ENCODE assay signal across 8 cellular contexts in the genomic region with DNA sequence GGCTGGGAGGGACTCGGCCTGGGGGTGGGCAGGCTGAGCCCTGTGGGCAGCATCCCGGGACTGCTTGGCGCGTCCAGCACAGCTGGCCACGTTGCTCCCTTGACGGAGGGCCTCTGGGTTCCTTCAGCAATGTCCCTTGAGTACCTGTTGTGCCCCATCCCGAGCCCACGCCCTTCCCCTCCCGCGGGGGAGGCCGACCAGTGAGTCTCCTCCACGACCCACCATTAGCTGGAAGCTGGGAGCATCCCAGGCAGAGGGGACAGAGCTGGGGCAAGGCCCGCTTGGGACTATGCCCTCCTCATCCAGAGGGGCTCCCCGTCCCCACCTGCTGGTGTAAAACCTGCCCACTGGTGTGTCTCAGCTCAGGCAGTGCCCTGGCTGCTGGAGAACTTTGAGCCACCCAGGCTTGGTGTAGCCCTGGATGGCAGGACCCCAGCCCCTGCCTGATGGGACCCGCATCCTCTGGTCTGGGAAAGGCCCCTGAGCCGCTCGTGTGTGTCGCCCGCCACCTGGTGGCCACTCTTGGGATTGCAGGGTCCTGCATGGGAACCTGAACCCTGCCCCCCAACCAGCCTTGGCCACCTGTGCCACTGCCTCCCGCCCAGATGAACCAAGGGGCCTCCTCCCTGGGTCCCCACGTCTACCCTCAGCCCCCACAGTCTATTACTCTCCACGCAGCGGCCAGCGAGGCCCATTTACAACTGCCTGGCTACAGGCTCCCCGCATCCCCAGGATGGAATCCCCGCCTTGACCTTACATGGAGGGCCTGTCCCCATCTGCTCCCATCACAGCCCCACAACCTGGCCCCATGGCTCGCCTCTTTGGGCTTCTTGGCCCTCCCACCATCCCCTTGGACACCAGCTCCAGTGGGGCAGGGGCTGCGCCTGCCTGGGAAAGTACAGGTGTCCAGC. TPM values are rescaled to one million over a fixed set of nuclear protein-coding genes. Genes with fewer than 3 reads are reported as not detected.
DNase-seq lines count a peak whose midpoint lies in the region; ATAC-seq and TF ChIP-seq lines count a peak whose summit lies in the region.

No MANE protein-coding gene starts in this region.

- DNase-seq in AG20443 (ENCODE audit: low spot score), result peak; percentile 87
- DNase-seq in H7, result peak; percentile 98
- peak; percentile 35 for DNase-seq in Panc1 (ENCODE audit: low read depth, low spot score)
- DNase-seq in activated T-helper 1 cell treated with anti-CD3 and anti-CD28 coated beads, Interleukin-12 subunit alpha, Interleukin-12 subunit beta, Interleukin-2, Interleukin-4 antibody, amounts not matched to agents 30 ng/mL and 10 ng/mL and 1 ng/mL, durations not matched to agents 14 hours and 24 hours and 36 hours (ENCODE audit: low spot score), result peak; percentile 63
- peak; percentile 30 for DNase-seq in fibroblast of peridontal ligament (ENCODE audit: extremely low read depth)
- peak in 1 of 2 donors; percentile 81 for DNase-seq in suprapubic skin (ENCODE audit: low spot score in 2 of 2)

- POLR2A ChIA-PET in Panc1 (lab: Charles Lee), result no interaction called here

- intact Hi-C loops in Panc1 (cut with micrococcal nuclease; ENCODE audit: unreplicated experiment), result loop anchor here (5.0 kb wide), 1 partner anchor 38 kb away; no protein-coding TSS in a partner anchor
- intact Hi-C loops in activated T-helper 1 cell treated with anti-CD3 and anti-CD28 coated beads, Interleukin-12 subunit alpha, Interleukin-12 subunit beta, Interleukin-2, Interleukin-4 antibody, amounts not matched to agents 30 ng/mL and 10 ng/mL and 1 ng/mL, durations not matched to agents 14 hours and 24 hours and 36 hours (cut with micrococcal nuclease), result loop anchor here (1.0 kb wide), 1 partner anchor 38 kb away; no protein-coding TSS in a partner anchor

- no peak overlapping the region for H3K27ac Mint-ChIP-seq in activated T-helper 1 cell treated with anti-CD3 and anti-CD28 coated beads, Interleukin-12 subunit alpha, Interleukin-12 subunit beta, Interleukin-2, Interleukin-4 antibody, amounts not matched to agents 30 ng/mL and 10 ng/mL and 1 ng/mL, durations not matched to agents 14 hours and 24 hours and 36 hours

- no peaks in the 10 kb centered on the region for H3K4me1 Mint-ChIP-seq in activated T-helper 1 cell treated with anti-CD3 and anti-CD28 coated beads, Interleukin-12 subunit alpha, Interleukin-12 subunit beta, Interleukin-2, Interleukin-4 antibody, amounts not matched to agents 30 ng/mL and 10 ng/mL and 1 ng/mL, durations not matched to agents 14 hours and 24 hours and 36 hours (ENCODE audit: low read depth)

- no peaks in the 10 kb centered on the region for H3K36me3 Mint-ChIP-seq in activated T-helper 1 cell treated with anti-CD3 and anti-CD28 coated beads, Interleukin-12 subunit alpha, Interleukin-12 subunit beta, Interleukin-2, Interleukin-4 antibody, amounts not matched to agents 30 ng/mL and 10 ng/mL and 1 ng/mL, durations not matched to agents 14 hours and 24 hours and 36 hours (ENCODE audit: low read depth)

- TF ChIP-seq EP300 in suprapubic skin (IDR thresholded peaks at IDR 0.05), result no peak

- H3K27ac ChIP-seq in Panc1 (ENCODE audit: low read length) (no peak overlapping the region), neutrophil (no peak overlapping the region), suprapubic skin (no peak overlapping the region)

- peak; percentile 80 for ATAC-seq in Panc1
- no peak for ATAC-seq in HG02571 (IDR thresholded peaks at IDR 0.05; ENCODE audit: unreplicated experiment)

- H3K4me1 ChIP-seq in Panc1 (ENCODE audit: control insufficient read depth, insufficient read depth, low read length) (no peaks in the 10 kb centered on the region), neutrophil (ENCODE audit: control insufficient read depth in 1 of 2, insufficient read depth in 1 of 2, low read depth in 1 of 2, low read length in 1 of 2) (peaks cover 0 to 1% of the 10 kb centered on the region in 2 experiments), suprapubic skin (no peaks in the 10 kb centered on the region)

- no peak for TF ChIP-seq POLR2A in suprapubic skin (IDR thresholded peaks at IDR 0.05)

- CTCF ChIA-PET in Panc1 (lab: Charles Lee), result interaction anchor here (0.6 to 0.9 kb wide), 3 partner anchors 23 to 445 kb away, joined by 3 to 8 read pairs (median 4); no protein-coding TSS in a partner anchor

- no TSS peak for BruUV-seq in Panc1 (replicated peaks; lab: Mats Ljungman, UMichigan)

- no peaks in the 10 kb centered on the region for H3K27me3 ChIP-seq in H7 (ENCODE audit: control insufficient read depth, insufficient read depth, low read length)
- no peaks in the 10 kb centered on the region for H3K27me3 ChIP-seq in Panc1 (ENCODE audit: control insufficient read depth, insufficient read depth, low read length)
- no peaks in the 10 kb centered on the region for H3K27me3 ChIP-seq in neutrophil
- no peaks in the 10 kb centered on the region for H3K27me3 ChIP-seq in suprapubic skin

- WGBS in suprapubic skin, result 41% methylated on average over 9 of the region's 28 CpGs

- no peaks in the 10 kb centered on the region for H3K9me3 ChIP-seq in Panc1 (ENCODE audit: control insufficient read depth, insufficient read depth, low read depth, low read length)
- H3K9me3 ChIP-seq in neutrophil, result no peaks in the 10 kb centered on the region
- H3K9me3 ChIP-seq in suprapubic skin, result no peaks in the 10 kb centered on the region

- H3K36me3 ChIP-seq in H7 (replicated peaks; ENCODE audit: control insufficient read depth, insufficient read depth, low read length) (no peaks in the 10 kb centered on the region), Panc1 (ENCODE audit: control insufficient read depth, insufficient read depth, low read length) (no peaks in the 10 kb centered on the region), neutrophil (no peaks in the 10 kb centered on the region), suprapubic skin (no peaks in the 10 kb centered on the region)

- no peak overlapping the region for H3K4me3 ChIP-seq in H7 (ENCODE audit: insufficient read depth, low read depth, low read length)
- no peak overlapping the region for H3K4me3 ChIP-seq in Panc1 (ENCODE audit: low read depth in 2 of 2, low read length in 2 of 2)
- H3K4me3 ChIP-seq in neutrophil (ENCODE audit: low read depth in 1 of 2, low read length in 1 of 2), result no peak overlapping the region
- H3K4me3 ChIP-seq in suprapubic skin, result no peak overlapping the region

- no peaks in the 10 kb centered on the region for H3K9me3 Mint-ChIP-seq in activated T-helper 1 cell treated with anti-CD3 and anti-CD28 coated beads, Interleukin-12 subunit alpha, Interleukin-12 subunit beta, Interleukin-2, Interleukin-4 antibody, amounts not matched to agents 30 ng/mL and 10 ng/mL and 1 ng/mL, durations not matched to agents 14 hours and 24 hours and 36 hours

- no peak overlapping the region for H3K4me3 Mint-ChIP-seq in activated T-helper 1 cell treated with anti-CD3 and anti-CD28 coated beads, Interleukin-12 subunit alpha, Interleukin-12 subunit beta, Interleukin-2, Interleukin-4 antibody, amounts not matched to agents 30 ng/mL and 10 ng/mL and 1 ng/mL, durations not matched to agents 14 hours and 24 hours and 36 hours

- TF ChIP-seq CTCF in Panc1 (IDR thresholded peaks at IDR 0.05) (peak; percentile 95), neutrophil (IDR thresholded peaks at IDR 0.05) (peak; percentile 90), suprapubic skin (IDR thresholded peaks at IDR 0.05) (peak; percentile 90 to 96)

- no peaks in the 10 kb centered on the region for H3K27me3 Mint-ChIP-seq in activated T-helper 1 cell treated with anti-CD3 and anti-CD28 coated beads, Interleukin-12 subunit alpha, Interleukin-12 subunit beta, Interleukin-2, Interleukin-4 antibody, amounts not matched to agents 30 ng/mL and 10 ng/mL and 1 ng/mL, durations not matched to agents 14 hours and 24 hours and 36 hours (ENCODE audit: insufficient read depth)

- in situ Hi-C loops in Panc1 (cut with HindIII; ENCODE audit: low pct_unique_long_range_greater_than_20kb, low sequenced_read_pairs), result no loop called here

RNA-seq across cellular contexts. Expression of a gene that starts 16.6 kb away (rescaled TPM):
- 24.8 and 28.3 TPM in 2 replicates for total RNA-seq in H7 (2014; rRNA removed; shearing (Covaris generic))
- total RNA-seq in Panc1 (2021; ENCODE audit: unreplicated experiment) (9.2 TPM), suprapubic skin (1 to 10 TPM; 1.5 to 6.9 (median 4.2) TPM)
- 2.4 TPM for polyA plus RNA-seq in Panc1 (2012; ENCODE audit: insufficient read length)
- 0.61 and 1.4 TPM in 2 replicates for total RNA-seq in activated T-helper 1 cell treated with anti-CD3 and anti-CD28 coated beads, Interleukin-12 subunit alpha, Interleukin-12 subunit beta, Interleukin-2, Interleukin-4 antibody, amounts not matched to agents 30 ng/mL and 10 ng/mL and 1 ng/mL, durations not matched to agents 14 hours and 24 hours and 36 hours

RNA-seq across cellular contexts. Expression of a gene that starts 33.8 kb away (rescaled TPM):
- total RNA-seq in H7 (2014; rRNA removed; shearing (Covaris generic)), result 7.7 and 8.4 TPM in 2 replicates
- total RNA-seq in Panc1 (2021; ENCODE audit: unreplicated experiment) (11.5 TPM), suprapubic skin (10 to 100 TPM; 14.9 to 25.0 (median 20.4) TPM)
- 10.8 TPM for polyA plus RNA-seq in Panc1 (2012; ENCODE audit: insufficient read length)
- 19.7 and 21.6 TPM in 2 replicates for total RNA-seq in activated T-helper 1 cell treated with anti-CD3 and anti-CD28 coated beads, Interleukin-12 subunit alpha, Interleukin-12 subunit beta, Interleukin-2, Interleukin-4 antibody, amounts not matched to agents 30 ng/mL and 10 ng/mL and 1 ng/mL, durations not matched to agents 14 hours and 24 hours and 36 hours
